Comparison of ENCODE assay signal across 10 cellular contexts in genomic region chr2:211126256-211126655, GRCh38.
"Had no signal": no experiment of that assay in that cellular context is flagged by ENCODE, and none has a peak within 500 bp of the region (broad histone marks: within the 10 kb centered on the region; RNA-seq: fewer than 3 reads in every experiment).

No MANE protein-coding gene starts in this region.

- DNase-seq: GM23248, GOT3, H7, H9, HCEC 1CT, HFFc6 had no signal

- H2AFZ ChIP-seq: GM23248, GM23338 had no signal

- H3K4me3 Mint-ChIP-seq: GM23338, H9, HFFc6 had no signal

- H3K36me3 ChIP-seq: HAP-1 had no signal

- H3K9me3 ChIP-seq: HAP-1 had no signal

- H3K9me3 Mint-ChIP-seq: GM23338, H9 had no signal

- H3K4me2 ChIP-seq: GM23338 had no signal

- H3K27ac Mint-ChIP-seq: GM23338, H9, HFFc6 had no signal

- H3K4me1 ChIP-seq: HAP-1 had no signal

- ATAC-seq: GM23338, HCT116 had no signal

- H3K27ac ChIP-seq: GM23248 had no signal

- H3K4me3 ChIP-seq: GM23248, GM23338, HAP-1 had no signal

- H3K9ac ChIP-seq: GM23248 had no signal

- FAIRE-seq: H1 had no signal
